ENCODE assay signal across 2 cellular contexts in the genomic region with DNA sequence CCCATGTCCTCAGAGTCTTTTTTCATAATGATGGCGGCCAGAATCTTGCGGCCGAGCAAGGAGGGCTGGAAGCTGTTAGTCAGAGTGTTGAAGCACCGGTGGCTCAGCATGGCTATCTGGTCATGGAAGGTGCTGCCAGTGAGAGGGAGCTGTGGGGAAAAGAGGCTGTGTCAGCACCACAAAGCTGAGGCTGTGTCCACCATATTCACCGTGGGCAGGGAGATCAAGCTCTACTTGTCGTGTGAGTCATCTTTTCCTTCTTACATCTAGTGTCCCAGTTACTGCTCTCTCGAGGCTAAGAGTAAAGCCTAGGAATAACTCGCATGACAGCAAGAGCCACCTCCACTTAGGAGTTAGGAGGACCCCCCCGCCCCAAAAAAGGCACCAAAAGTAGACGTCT.
TF ChIP-seq lines count a peak whose summit lies in the region.

No MANE protein-coding gene starts in this region.

TF ChIP-seq in GM12878, 131 proteins besides CTCF, POLR2A, EP300 and RAD21:
- TF ChIP-seq, protein P1, sequence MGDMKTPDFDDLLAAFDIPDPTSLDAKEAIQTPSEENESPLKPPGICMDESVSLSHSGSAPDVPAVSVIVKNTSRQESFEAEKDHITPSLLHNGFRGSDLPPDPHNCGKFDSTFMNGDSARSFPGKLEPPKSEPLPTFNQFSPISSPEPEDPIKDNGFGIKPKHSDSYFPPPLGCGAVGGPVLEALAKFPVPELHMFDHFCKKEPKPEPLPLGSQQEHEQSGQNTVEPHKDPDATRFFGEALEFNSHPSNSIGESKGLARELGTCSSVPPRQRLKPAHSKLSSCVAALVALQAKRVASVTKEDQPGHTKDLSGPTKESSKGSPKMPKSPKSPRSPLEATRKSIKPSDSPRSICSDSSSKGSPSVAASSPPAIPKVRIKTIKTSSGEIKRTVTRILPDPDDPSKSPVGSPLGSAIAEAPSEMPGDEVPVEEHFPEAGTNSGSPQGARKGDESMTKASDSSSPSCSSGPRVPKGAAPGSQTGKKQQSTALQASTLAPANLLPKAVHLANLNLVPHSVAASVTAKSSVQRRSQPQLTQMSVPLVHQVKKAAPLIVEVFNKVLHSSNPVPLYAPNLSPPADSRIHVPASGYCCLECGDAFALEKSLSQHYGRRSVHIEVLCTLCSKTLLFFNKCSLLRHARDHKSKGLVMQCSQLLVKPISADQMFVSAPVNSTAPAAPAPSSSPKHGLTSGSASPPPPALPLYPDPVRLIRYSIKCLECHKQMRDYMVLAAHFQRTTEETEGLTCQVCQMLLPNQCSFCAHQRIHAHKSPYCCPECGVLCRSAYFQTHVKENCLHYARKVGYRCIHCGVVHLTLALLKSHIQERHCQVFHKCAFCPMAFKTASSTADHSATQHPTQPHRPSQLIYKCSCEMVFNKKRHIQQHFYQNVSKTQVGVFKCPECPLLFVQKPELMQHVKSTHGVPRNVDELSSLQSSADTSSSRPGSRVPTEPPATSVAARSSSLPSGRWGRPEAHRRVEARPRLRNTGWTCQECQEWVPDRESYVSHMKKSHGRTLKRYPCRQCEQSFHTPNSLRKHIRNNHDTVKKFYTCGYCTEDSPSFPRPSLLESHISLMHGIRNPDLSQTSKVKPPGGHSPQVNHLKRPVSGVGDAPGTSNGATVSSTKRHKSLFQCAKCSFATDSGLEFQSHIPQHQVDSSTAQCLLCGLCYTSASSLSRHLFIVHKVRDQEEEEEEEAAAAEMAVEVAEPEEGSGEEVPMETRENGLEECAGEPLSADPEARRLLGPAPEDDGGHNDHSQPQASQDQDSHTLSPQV (IDR thresholded peaks at IDR 0.05), result no peak

TF ChIP-seq in WTC11, 78 proteins besides CTCF, POLR2A, EP300 and RAD21:
- no peak for TF ChIP-seq GTF2I (CRISPR knock-in tag; conservative IDR thresholded peaks at IDR 0.05)
- no peak for TF ChIP-seq NFE2L1 (CRISPR knock-in tag; IDR thresholded peaks at IDR 0.05)
- no peak for TF ChIP-seq HMGA2 (CRISPR knock-in tag; IDR thresholded peaks at IDR 0.05)
- TF ChIP-seq CREB1 (CRISPR knock-in tag; IDR thresholded peaks at IDR 0.05), result no peak
- TF ChIP-seq, protein P2, sequence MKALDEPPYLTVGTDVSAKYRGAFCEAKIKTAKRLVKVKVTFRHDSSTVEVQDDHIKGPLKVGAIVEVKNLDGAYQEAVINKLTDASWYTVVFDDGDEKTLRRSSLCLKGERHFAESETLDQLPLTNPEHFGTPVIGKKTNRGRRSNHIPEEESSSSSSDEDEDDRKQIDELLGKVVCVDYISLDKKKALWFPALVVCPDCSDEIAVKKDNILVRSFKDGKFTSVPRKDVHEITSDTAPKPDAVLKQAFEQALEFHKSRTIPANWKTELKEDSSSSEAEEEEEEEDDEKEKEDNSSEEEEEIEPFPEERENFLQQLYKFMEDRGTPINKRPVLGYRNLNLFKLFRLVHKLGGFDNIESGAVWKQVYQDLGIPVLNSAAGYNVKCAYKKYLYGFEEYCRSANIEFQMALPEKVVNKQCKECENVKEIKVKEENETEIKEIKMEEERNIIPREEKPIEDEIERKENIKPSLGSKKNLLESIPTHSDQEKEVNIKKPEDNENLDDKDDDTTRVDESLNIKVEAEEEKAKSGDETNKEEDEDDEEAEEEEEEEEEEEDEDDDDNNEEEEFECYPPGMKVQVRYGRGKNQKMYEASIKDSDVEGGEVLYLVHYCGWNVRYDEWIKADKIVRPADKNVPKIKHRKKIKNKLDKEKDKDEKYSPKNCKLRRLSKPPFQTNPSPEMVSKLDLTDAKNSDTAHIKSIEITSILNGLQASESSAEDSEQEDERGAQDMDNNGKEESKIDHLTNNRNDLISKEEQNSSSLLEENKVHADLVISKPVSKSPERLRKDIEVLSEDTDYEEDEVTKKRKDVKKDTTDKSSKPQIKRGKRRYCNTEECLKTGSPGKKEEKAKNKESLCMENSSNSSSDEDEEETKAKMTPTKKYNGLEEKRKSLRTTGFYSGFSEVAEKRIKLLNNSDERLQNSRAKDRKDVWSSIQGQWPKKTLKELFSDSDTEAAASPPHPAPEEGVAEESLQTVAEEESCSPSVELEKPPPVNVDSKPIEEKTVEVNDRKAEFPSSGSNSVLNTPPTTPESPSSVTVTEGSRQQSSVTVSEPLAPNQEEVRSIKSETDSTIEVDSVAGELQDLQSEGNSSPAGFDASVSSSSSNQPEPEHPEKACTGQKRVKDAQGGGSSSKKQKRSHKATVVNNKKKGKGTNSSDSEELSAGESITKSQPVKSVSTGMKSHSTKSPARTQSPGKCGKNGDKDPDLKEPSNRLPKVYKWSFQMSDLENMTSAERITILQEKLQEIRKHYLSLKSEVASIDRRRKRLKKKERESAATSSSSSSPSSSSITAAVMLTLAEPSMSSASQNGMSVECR (CRISPR knock-in tag; IDR thresholded peaks at IDR 0.05; ENCODE audit: borderline replicate concordance), result no peak
- no peak for TF ChIP-seq ZNF423 (CRISPR knock-in tag; IDR thresholded peaks at IDR 0.05)
- no peak for TF ChIP-seq ZNF671 (CRISPR knock-in tag; IDR thresholded peaks at IDR 0.05)
- no peak for TF ChIP-seq ZNF121 (CRISPR knock-in tag; IDR thresholded peaks at IDR 0.05)
- TF ChIP-seq, protein P3, sequence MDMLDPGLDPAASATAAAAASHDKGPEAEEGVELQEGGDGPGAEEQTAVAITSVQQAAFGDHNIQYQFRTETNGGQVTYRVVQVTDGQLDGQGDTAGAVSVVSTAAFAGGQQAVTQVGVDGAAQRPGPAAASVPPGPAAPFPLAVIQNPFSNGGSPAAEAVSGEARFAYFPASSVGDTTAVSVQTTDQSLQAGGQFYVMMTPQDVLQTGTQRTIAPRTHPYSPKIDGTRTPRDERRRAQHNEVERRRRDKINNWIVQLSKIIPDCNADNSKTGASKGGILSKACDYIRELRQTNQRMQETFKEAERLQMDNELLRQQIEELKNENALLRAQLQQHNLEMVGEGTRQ (CRISPR knock-in tag; IDR thresholded peaks at IDR 0.05), result no peak
- no peak for TF ChIP-seq ZNF317 (CRISPR knock-in tag; IDR thresholded peaks at IDR 0.05; ENCODE audit: borderline replicate concordance, low read depth)
- TF ChIP-seq, protein P4, sequence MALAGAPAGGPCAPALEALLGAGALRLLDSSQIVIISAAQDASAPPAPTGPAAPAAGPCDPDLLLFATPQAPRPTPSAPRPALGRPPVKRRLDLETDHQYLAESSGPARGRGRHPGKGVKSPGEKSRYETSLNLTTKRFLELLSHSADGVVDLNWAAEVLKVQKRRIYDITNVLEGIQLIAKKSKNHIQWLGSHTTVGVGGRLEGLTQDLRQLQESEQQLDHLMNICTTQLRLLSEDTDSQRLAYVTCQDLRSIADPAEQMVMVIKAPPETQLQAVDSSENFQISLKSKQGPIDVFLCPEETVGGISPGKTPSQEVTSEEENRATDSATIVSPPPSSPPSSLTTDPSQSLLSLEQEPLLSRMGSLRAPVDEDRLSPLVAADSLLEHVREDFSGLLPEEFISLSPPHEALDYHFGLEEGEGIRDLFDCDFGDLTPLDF (CRISPR knock-in tag; IDR thresholded peaks at IDR 0.05), result no peak
- no peak for TF ChIP-seq SMAD3 (CRISPR knock-in tag; IDR thresholded peaks at IDR 0.05; ENCODE audit: borderline replicate concordance)
- TF ChIP-seq ELF4 (CRISPR knock-in tag; IDR thresholded peaks at IDR 0.05; ENCODE audit: low read depth), result no peak
- no peak for TF ChIP-seq NR3C1 (CRISPR knock-in tag; conservative IDR thresholded peaks at IDR 0.05; ENCODE audit: low read depth)
- TF ChIP-seq TP53 (CRISPR knock-in tag; IDR thresholded peaks at IDR 0.05), result no peak
- TF ChIP-seq IRF2 (CRISPR knock-in tag; IDR thresholded peaks at IDR 0.05; ENCODE audit: borderline replicate concordance, low read depth), result no peak
- TF ChIP-seq TCF7 (CRISPR knock-in tag; IDR thresholded peaks at IDR 0.05; ENCODE audit: low read depth), result no peak
- no peak for TF ChIP-seq NFATC4 (CRISPR knock-in tag; IDR thresholded peaks at IDR 0.05)
- TF ChIP-seq SP1 (CRISPR knock-in tag; conservative IDR thresholded peaks at IDR 0.05), result no peak
